Comparison of ENCODE assay signal across 23 cellular contexts in genomic region chrX:12910424-12910823, GRCh38. TPM values are rescaled to one million over a fixed set of nuclear protein-coding genes. Genes with fewer than 3 reads are reported as not detected.
DNase-seq lines count a peak whose midpoint lies in the region; FAIRE-seq and TF ChIP-seq lines count a peak whose summit lies in the region.
"Had no signal": no experiment of that assay in that cellular context is flagged by ENCODE, and none has a peak within 500 bp of the region (broad histone marks: within the 10 kb centered on the region; RNA-seq: fewer than 3 reads in every experiment).

No MANE protein-coding gene starts in this region.

- peaks cover 15% of the 10 kb centered on the region for H3K4me1 Mint-ChIP-seq in activated CD4-positive, alpha-beta memory T cell treated with anti-CD3 and anti-CD28 coated beads for 36 hours (ENCODE audit: low read depth)

- CTCF ChIA-PET in activated CD4-positive, alpha-beta memory T cell treated with anti-CD3 and anti-CD28 coated beads for 36 hours (lab: Charles Lee), result no interaction called here

- H3K4me3 Mint-ChIP-seq in activated CD4-positive, alpha-beta memory T cell treated with anti-CD3 and anti-CD28 coated beads for 36 hours, result no peak overlapping the region
- H3K4me3 Mint-ChIP-seq: CD4-positive, alpha-beta memory T cell; T-helper 1 cell treated with Interleukin-12 subunit alpha and Interleukin-12 subunit beta and Interleukin-4 antibody, amounts not matched to agents 30 μg/mL and 1 μg/mL, for 36 hours had no signal

- POLR2A ChIA-PET in activated CD4-positive, alpha-beta memory T cell treated with anti-CD3 and anti-CD28 coated beads for 36 hours (lab: Charles Lee), result no interaction called here

- H3K9me3 ChIP-seq in KOPT-K1 (ENCODE audit: insufficient read depth, low read length, poor library complexity, severe bottlenecking), result no peaks in the 10 kb centered on the region
- H3K9me3 ChIP-seq in mononuclear cell (ENCODE audit: low read depth, low read length), result no peaks in the 10 kb centered on the region
- H3K9me3 ChIP-seq: BE2C had no signal

- TF ChIP-seq POLR2A in GM12891 (IDR thresholded peaks at IDR 0.05; ENCODE audit: low read depth, low read length), result no peak

- H3K27ac Mint-ChIP-seq in activated CD4-positive, alpha-beta memory T cell treated with anti-CD3 and anti-CD28 coated beads for 36 hours, result no peak overlapping the region
- H3K27ac Mint-ChIP-seq: CD4-positive, alpha-beta memory T cell; T-helper 1 cell treated with Interleukin-12 subunit alpha and Interleukin-12 subunit beta and Interleukin-4 antibody, amounts not matched to agents 30 μg/mL and 1 μg/mL, for 36 hours had no signal

- H3K36me3 Mint-ChIP-seq in activated CD4-positive, alpha-beta memory T cell treated with anti-CD3 and anti-CD28 coated beads for 36 hours, result no peaks in the 10 kb centered on the region
- H3K36me3 Mint-ChIP-seq: CD4-positive, alpha-beta memory T cell had no signal

- peaks cover 31% of the 10 kb centered on the region for H3K4me1 ChIP-seq in mononuclear cell (ENCODE audit: insufficient read depth, low read length)
- H3K4me1 ChIP-seq: BE2C had no signal

- H3K9me3 Mint-ChIP-seq in activated CD4-positive, alpha-beta memory T cell treated with anti-CD3 and anti-CD28 coated beads for 36 hours, result no peaks in the 10 kb centered on the region
- H3K9me3 Mint-ChIP-seq: CD4-positive, alpha-beta memory T cell; T-helper 1 cell treated with Interleukin-12 subunit alpha and Interleukin-12 subunit beta and Interleukin-4 antibody, amounts not matched to agents 30 μg/mL and 1 μg/mL, for 36 hours had no signal

- H3K36me3 ChIP-seq in KOPT-K1 (ENCODE audit: insufficient read depth, low read length), result no peaks in the 10 kb centered on the region
- H3K36me3 ChIP-seq: BE2C had no signal

- no peaks in the 10 kb centered on the region for H3K27me3 Mint-ChIP-seq in activated CD4-positive, alpha-beta memory T cell treated with anti-CD3 and anti-CD28 coated beads for 36 hours
- H3K27me3 Mint-ChIP-seq: CD4-positive, alpha-beta memory T cell had no signal

- peak; percentile 56 for FAIRE-seq in GM12891 (lab: Jason Lieb, UNC)
- FAIRE-seq: H1, RCC 7860 had no signal

- intact Hi-C loops in activated CD4-positive, alpha-beta memory T cell treated with anti-CD3 and anti-CD28 coated beads for 36 hours (cut with micrococcal nuclease), result no loop called here

- H3K27ac ChIP-seq in KOPT-K1 (ENCODE audit: low read depth, low read length, poor library complexity, severe bottlenecking), result peak overlapping the region; percentile 17
- H3K27ac ChIP-seq: KMS-11 had no signal

- DNase-seq in GM12891 (ENCODE audit: insufficient read length, low spot score) (no peak), SW480 (ENCODE audit: low spot score) (peak; percentile 1), NCI-H1092 treated with DMSO at 0.1 percent for 48 hours (lab: John Stamatoyannopoulos, UW) (no peak), NCI-H187 (lab: John Stamatoyannopoulos, UW) (no peak)
- DNase-seq in activated CD4-positive, alpha-beta memory T cell treated with anti-CD3 and anti-CD28 coated beads for 36 hours, result no peak
- DNase-seq: BE2C; Calu3; CD4-positive, alpha-beta memory T cell; DMS53; NCI-H1105; NCI-H2029; NCI-H2171; NCI-H446; NCI-H774; SHP77 had no signal

- peak overlapping the region; percentile 24 for H3K4me3 ChIP-seq in mononuclear cell (ENCODE audit: low read length)

- no peaks in the 10 kb centered on the region for H3K27me3 ChIP-seq in mononuclear cell (ENCODE audit: insufficient read depth, low read length)
- H3K27me3 ChIP-seq: BE2C had no signal

TF ChIP-seq in GM12891, 5 proteins besides CTCF, POLR2A, EP300 and RAD21:
- TF ChIP-seq SPI1 (IDR thresholded peaks at IDR 0.05; ENCODE audit: low read depth, low read length) (no peak), TAF1 (IDR thresholded peaks at IDR 0.05; ENCODE audit: low read depth, low read length) (no peak), PAX5 (IDR thresholded peaks at IDR 0.05; ENCODE audit: insufficient read depth, low read length, severe bottlenecking) (no peak), POLR2AphosphoS5 (IDR thresholded peaks at IDR 0.05; ENCODE audit: low read depth, low read length) (no peak), POU2F2 (IDR thresholded peaks at IDR 0.05; ENCODE audit: low read depth, low read length) (no peak)

RNA-seq across cellular contexts. Expression of gene TLR8, which starts 4.0 kb away (rescaled TPM):
- not detected for polyA plus RNA-seq in GM12891 (2012; ENCODE audit: low read depth, missing spikeins)
- total RNA-seq in mononuclear cell, result 18.4 TPM
- total RNA-seq in activated CD4-positive, alpha-beta memory T cell treated with anti-CD3 and anti-CD28 coated beads for 36 hours, result not detected
- total RNA-seq: Calu3, H1, MCF 10A had no signal
- polyA plus RNA-seq: AG04450; CD4-positive, alpha-beta memory T cell; H1 had no signal

RNA-seq across cellular contexts. Expression of gene TLR7, which starts 43.6 kb away (rescaled TPM):
- 11.8 TPM for polyA plus RNA-seq in GM12891 (2012; ENCODE audit: low read depth, missing spikeins)
- 3.0 TPM for total RNA-seq in mononuclear cell
- total RNA-seq in activated CD4-positive, alpha-beta memory T cell treated with anti-CD3 and anti-CD28 coated beads for 36 hours, result not detected
- total RNA-seq: Calu3, H1, MCF 10A had no signal
- polyA plus RNA-seq: AG04450 had no signal

Comparison
In these comparisons a context has a peak if more than half of its experiments do, and no peak if none do; other contexts are left out.
1. RNA of gene TLR8, which starts 4.0 kb away (total RNA-seq): 18.4 TPM in mononuclear cell (single experiment); not detected in activated CD4-positive, alpha-beta memory T cell treated with anti-CD3 and anti-CD28 coated beads for 36 hours; every median in the first group is over 10 times any median in the second.